29 cellular contexts compared by ENCODE assay signal in the genomic region with DNA sequence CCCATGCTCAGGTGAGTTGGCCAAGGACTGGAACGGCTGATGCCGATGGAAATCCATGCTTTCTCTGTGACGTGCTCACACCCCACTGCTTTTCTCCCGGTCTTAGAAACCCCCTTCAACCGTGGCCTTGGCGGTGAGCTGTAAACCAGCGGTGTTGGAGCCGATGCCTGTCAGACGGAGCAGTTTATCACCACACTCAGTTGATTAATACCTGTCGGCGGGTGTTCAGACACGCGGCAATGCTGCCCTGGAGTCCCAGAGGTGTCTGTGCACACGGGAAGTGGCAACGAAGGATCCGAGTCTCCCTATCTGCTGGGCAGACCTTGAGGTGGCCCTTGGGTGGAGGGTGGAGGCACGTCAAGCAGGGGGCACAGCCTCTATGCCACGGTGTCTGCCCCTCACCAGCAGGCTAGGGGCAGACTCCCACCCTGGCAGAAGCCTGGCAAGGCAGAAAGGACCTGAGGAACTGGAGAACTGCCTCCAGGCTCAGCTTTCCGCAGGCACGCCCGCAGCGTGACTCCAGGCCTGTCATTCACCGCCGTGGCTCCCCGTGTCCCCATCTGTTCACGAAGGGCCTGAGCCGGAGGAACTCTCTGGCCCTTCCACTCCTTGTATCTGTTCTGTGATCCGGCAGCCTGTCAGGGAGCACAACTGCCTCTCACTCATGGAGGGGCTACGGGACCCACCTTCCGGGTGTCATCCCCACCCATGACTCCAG. TPM values are rescaled to one million over a fixed set of nuclear protein-coding genes. Genes with fewer than 3 reads are reported as not detected.
"Had no signal": no experiment of that assay in that cellular context is flagged by ENCODE, and none has a peak within 500 bp of the region (broad histone marks: within the 10 kb centered on the region; RNA-seq: fewer than 3 reads in every experiment).

No MANE protein-coding gene starts in this region.

- H2AFZ ChIP-seq: parathyroid adenoma had no signal

- ATAC-seq: activated CD4-positive, CD25-positive, alpha-beta regulatory T cell treated with anti-CD3 and anti-CD28 coated beads, Interleukin-2, amount 50 U/mL, for 24 hours; effector memory CD8-positive, alpha-beta T cell; heart left ventricle; left ventricle myocardium superior; mucosa of descending colon; SK-N-SH treated with all-trans-retinoic acid at 6 μM for 48 hours; T-helper 17 cell had no signal

- H3K9me3 ChIP-seq: ascending aorta, heart left ventricle, mucosa of descending colon, right atrium auricular region had no signal

- H3K9ac ChIP-seq: parathyroid adenoma had no signal

- H3K36me3 ChIP-seq: ascending aorta, heart left ventricle, right atrium auricular region, WERI-Rb-1 had no signal

- H3K27me3 Mint-ChIP-seq: activated naive CD8-positive, alpha-beta T cell treated with anti-CD3 and anti-CD28 coated beads, Interleukin-2, amount 10 ng/mL, durations not matched to agents 7 days and 5 days had no signal

- H3K9me3 Mint-ChIP-seq: activated naive CD4-positive, alpha-beta T cell treated with anti-CD3 and anti-CD28 coated beads, Interleukin-2, amount 10 ng/mL, durations not matched to agents 7 days and 5 days; activated naive CD8-positive, alpha-beta T cell treated with anti-CD3 and anti-CD28 coated beads, Interleukin-2, amount 10 ng/mL, durations not matched to agents 7 days and 5 days; activated T-cell treated with anti-CD3 and anti-CD28 coated beads, Interleukin-2, amount 50 U/mL, for 24 hours; effector memory CD8-positive, alpha-beta T cell; nephron progenitor cell had no signal

- H3K4me3 Mint-ChIP-seq: activated naive CD4-positive, alpha-beta T cell treated with anti-CD3 and anti-CD28 coated beads, Interleukin-2, amount 10 ng/mL, durations not matched to agents 7 days and 5 days; activated naive CD8-positive, alpha-beta T cell treated with anti-CD3 and anti-CD28 coated beads, Interleukin-2, amount 10 ng/mL, durations not matched to agents 7 days and 5 days; activated T-cell treated with anti-CD3 and anti-CD28 coated beads, Interleukin-2, amount 50 U/mL, for 24 hours; effector memory CD8-positive, alpha-beta T cell; nephron progenitor cell; T-helper 17 cell had no signal

- H3K4me3 ChIP-seq: ascending aorta, heart left ventricle, mucosa of descending colon, right atrium auricular region had no signal

- H3K4me1 ChIP-seq: ascending aorta, heart left ventricle, parathyroid adenoma, right atrium auricular region had no signal

- H3K36me3 Mint-ChIP-seq: activated naive CD4-positive, alpha-beta T cell treated with anti-CD3 and anti-CD28 coated beads, Interleukin-2, amount 10 ng/mL, durations not matched to agents 7 days and 5 days; activated naive CD8-positive, alpha-beta T cell treated with anti-CD3 and anti-CD28 coated beads, Interleukin-2, amount 10 ng/mL, durations not matched to agents 7 days and 5 days had no signal

- H3K27ac ChIP-seq: ascending aorta, heart left ventricle, parathyroid adenoma, right atrium auricular region, WERI-Rb-1 had no signal

- DNase-seq: activated CD4-positive, alpha-beta T cell treated with anti-CD3 and anti-CD28 coated beads for 48 hours; activated CD4-positive, alpha-beta T cell treated with anti-CD3 and anti-CD28 coated beads, Interleukin-2, amount 50 U/mL, for 48 hours; activated CD8-positive, alpha-beta memory T cell treated with anti-CD3 and anti-CD28 coated beads, Interleukin-2, amount 50 U/mL, for 48 hours; activated gamma-delta T cell; activated naive CD4-positive, alpha-beta T cell treated with anti-CD3 and anti-CD28 coated beads, Interleukin-2, amount 10 ng/mL, durations not matched to agents 7 days and 5 days; activated naive CD8-positive, alpha-beta T cell treated with anti-CD3 and anti-CD28 coated beads, Interleukin-2, amount 10 ng/mL, durations not matched to agents 7 days and 5 days; activated T-cell treated with anti-CD3 and anti-CD28 coated beads, Interleukin-2, amount 50 U/mL, for 24 hours; caudate nucleus; cortex of kidney; effector memory CD8-positive, alpha-beta T cell; erythroblast; foreskin fibroblast; heart left ventricle; hypothalamus; kidney glomerular epithelial cell; left ventricle myocardium superior; mucosa of descending colon; nephron progenitor cell; stimulated activated CD4-positive, alpha-beta T cell treated with anti-CD3 and anti-CD28 coated beads, Interleukin-15, amount 100 ng/mL, for 24 hours; stimulated activated CD4-positive, alpha-beta T cell treated with anti-CD3 and anti-CD28 coated beads, Interleukin-2, amount 100 ng/mL, for 24 hours; stimulated activated naive CD4-positive, alpha-beta T cell treated with Interleukin-2 at 50 U/mL for 16 hours; T-helper 17 cell; T1000; WERI-Rb-1 had no signal

- H3K4me1 Mint-ChIP-seq: activated naive CD4-positive, alpha-beta T cell treated with anti-CD3 and anti-CD28 coated beads, Interleukin-2, amount 10 ng/mL, durations not matched to agents 7 days and 5 days; activated naive CD8-positive, alpha-beta T cell treated with anti-CD3 and anti-CD28 coated beads, Interleukin-2, amount 10 ng/mL, durations not matched to agents 7 days and 5 days had no signal

- H3K27ac Mint-ChIP-seq: activated naive CD4-positive, alpha-beta T cell treated with anti-CD3 and anti-CD28 coated beads, Interleukin-2, amount 10 ng/mL, durations not matched to agents 7 days and 5 days; activated naive CD8-positive, alpha-beta T cell treated with anti-CD3 and anti-CD28 coated beads, Interleukin-2, amount 10 ng/mL, durations not matched to agents 7 days and 5 days; activated T-cell treated with anti-CD3 and anti-CD28 coated beads, Interleukin-2, amount 50 U/mL, for 24 hours; effector memory CD8-positive, alpha-beta T cell; nephron progenitor cell; T-helper 17 cell had no signal

- H3K79me2 ChIP-seq: parathyroid adenoma had no signal

- H3K27me3 ChIP-seq: ascending aorta, right atrium auricular region had no signal

RNA-seq across cellular contexts. Expression of a gene that starts 34.6 kb away (rescaled TPM):
- polyA plus RNA-seq: heart left ventricle had no signal
